Comparison of ENCODE assay signal across 1 cellular context in genomic region chr16:66549284-66550131, GRCh38.
TF ChIP-seq lines count a peak whose summit lies in the region.

TK2 (minus strand) TSS chr16:66550122; CDS start chr16:66550061, 61 bp downstream.

TF ChIP-seq in SK-N-SH treated with all-trans-retinoic acid at 6 μM for 48 hours, 23 proteins besides CTCF, POLR2A, EP300 and RAD21 (continued from another document):
- TF ChIP-seq CSRNP3 (CRISPR knock-in tag; IDR thresholded peaks at IDR 0.05), result no peak
- TF ChIP-seq ZNF8 (CRISPR knock-in tag; IDR thresholded peaks at IDR 0.05), result no peak
